Comparison of ENCODE assay signal across 13 cellular contexts in the genomic region with DNA sequence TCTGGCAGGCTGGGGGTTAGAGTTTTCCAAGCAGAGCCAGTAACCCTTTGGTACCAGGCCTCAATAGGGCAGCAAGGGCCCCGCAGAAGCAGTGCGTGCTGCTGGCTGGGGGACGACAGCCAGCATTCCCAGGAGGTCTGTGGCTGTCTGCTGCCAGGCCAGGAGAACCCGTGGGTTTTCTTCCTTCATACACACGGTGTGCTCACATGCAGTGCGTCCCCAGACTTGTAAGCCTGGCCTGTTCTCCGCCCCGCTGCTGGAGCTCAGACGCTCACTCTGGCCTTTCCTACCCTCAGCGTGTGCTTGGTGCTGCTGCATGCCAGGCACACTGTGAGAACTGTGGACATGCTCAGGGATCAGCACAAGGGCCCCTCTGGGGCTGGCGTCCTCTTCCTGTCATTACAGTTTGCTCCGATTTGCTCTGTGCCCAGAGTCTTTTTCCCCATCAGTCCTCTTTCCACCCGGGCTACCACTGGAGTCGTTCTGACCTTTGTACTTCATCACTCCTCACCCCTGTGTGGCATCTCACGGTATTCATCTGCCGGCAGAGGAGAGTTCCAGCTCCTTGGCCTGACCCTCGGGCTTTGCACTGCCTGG.
DNase-seq lines count a peak whose midpoint lies in the region; ATAC-seq and TF ChIP-seq lines count a peak whose summit lies in the region.
"Had no signal": no experiment of that assay in that cellular context is flagged by ENCODE, and none has a peak within 500 bp of the region (broad histone marks: within the 10 kb centered on the region; RNA-seq: fewer than 3 reads in every experiment).

No MANE protein-coding gene starts in this region.

- CTCF ChIA-PET in activated naive CD4-positive, alpha-beta T cell treated with anti-CD3 and anti-CD28 coated beads for 36 hours (lab: Charles Lee), result no interaction called here

- H3K4me3 Mint-ChIP-seq in activated naive CD4-positive, alpha-beta T cell treated with anti-CD3 and anti-CD28 coated beads for 36 hours, result no peak overlapping the region
- no peak overlapping the region for H3K4me3 Mint-ChIP-seq in activated T-helper 2 cell treated with anti-CD3 and anti-CD28 coated beads, Interferon-gamma antibody, Interleukin-2, Interleukin-4, amounts not matched to agents 10 μg/mL and 5 μg/mL and 100 μg/mL, durations not matched to agents 14 hours and 24 hours and 36 hours (ENCODE audit: low read depth)
- H3K4me3 Mint-ChIP-seq in mesothelial cell of epicardium, result no peak overlapping the region

- H3K27ac Mint-ChIP-seq in activated naive CD4-positive, alpha-beta T cell treated with anti-CD3 and anti-CD28 coated beads for 36 hours, result peak overlapping the region; percentile 62
- H3K27ac Mint-ChIP-seq in activated T-helper 2 cell treated with anti-CD3 and anti-CD28 coated beads, Interferon-gamma antibody, Interleukin-2, Interleukin-4, amounts not matched to agents 10 μg/mL and 5 μg/mL and 100 μg/mL, durations not matched to agents 14 hours and 24 hours and 36 hours, result peak overlapping the region; percentile 32
- peak overlapping the region; percentile 45 for H3K27ac Mint-ChIP-seq in mesothelial cell of epicardium

- no peaks in the 10 kb centered on the region for H3K27me3 ChIP-seq in uterus
- H3K27me3 ChIP-seq: ascending aorta, left lung had no signal

- H3K9me3 Mint-ChIP-seq in activated naive CD4-positive, alpha-beta T cell treated with anti-CD3 and anti-CD28 coated beads for 36 hours, result no peaks in the 10 kb centered on the region
- no peaks in the 10 kb centered on the region for H3K9me3 Mint-ChIP-seq in activated T-helper 2 cell treated with anti-CD3 and anti-CD28 coated beads, Interferon-gamma antibody, Interleukin-2, Interleukin-4, amounts not matched to agents 10 μg/mL and 5 μg/mL and 100 μg/mL, durations not matched to agents 14 hours and 24 hours and 36 hours
- H3K9me3 Mint-ChIP-seq in mesothelial cell of epicardium, result no peaks in the 10 kb centered on the region

- H3K4me1 ChIP-seq in uterus, result peaks cover 0 to 4% of the 10 kb centered on the region in 2 donors
- H3K4me1 ChIP-seq: ascending aorta, left lung had no signal

- DNase-seq in activated naive CD4-positive, alpha-beta T cell treated with anti-CD3 and anti-CD28 coated beads for 36 hours, result no peak
- no peak for DNase-seq in activated naive CD4-positive, alpha-beta T cell treated with anti-CD3 and anti-CD28 coated beads, Interleukin-2, amount 50 U/mL, for 16 hours
- no peak for DNase-seq in activated T-helper 2 cell treated with anti-CD3 and anti-CD28 coated beads, Interferon-gamma antibody, Interleukin-2, Interleukin-4, amounts not matched to agents 10 μg/mL and 5 μg/mL and 100 μg/mL, durations not matched to agents 14 hours and 24 hours and 36 hours (ENCODE audit: low spot score)
- DNase-seq in mesothelial cell of epicardium (ENCODE audit: low spot score in 2 of 2, unreplicated experiment in 2 of 2) (peak in 1 of 2 experiments; percentile 33), uterus (peak in 1 of 2 donors; percentile 29)
- DNase-seq: NCI-H1105, NCI-H2227 treated with DMSO at 0.1 percent for 48 hours, SIG-M5 had no signal

- H3K9me3 ChIP-seq in uterus, result no peaks in the 10 kb centered on the region
- H3K9me3 ChIP-seq: ascending aorta, left lung had no signal

- intact Hi-C loops in activated naive CD4-positive, alpha-beta T cell treated with anti-CD3 and anti-CD28 coated beads for 36 hours (cut with micrococcal nuclease), result loop anchor here (2.0 to 5.0 kb wide), 2 partner anchors 22 to 75 kb away; no protein-coding TSS in a partner anchor
- intact Hi-C loops in activated T-helper 2 cell treated with anti-CD3 and anti-CD28 coated beads, Interferon-gamma antibody, Interleukin-2, Interleukin-4, amounts not matched to agents 10 μg/mL and 5 μg/mL and 100 μg/mL, durations not matched to agents 14 hours and 24 hours and 36 hours (cut with micrococcal nuclease), result no loop called here
- intact Hi-C loops in uterus (cut with DNase I; ENCODE audit: low total_unique reads), result no loop called here

- ATAC-seq in GM18909 (IDR thresholded peaks at IDR 0.05; ENCODE audit: poor library complexity, unreplicated experiment) (no peak), GM21423 (IDR thresholded peaks at IDR 0.05; ENCODE audit: unreplicated experiment) (no peak), HG03045 (IDR thresholded peaks at IDR 0.05; ENCODE audit: unreplicated experiment) (no peak)

- H3K4me1 Mint-ChIP-seq in activated naive CD4-positive, alpha-beta T cell treated with anti-CD3 and anti-CD28 coated beads for 36 hours (ENCODE audit: low read depth), result peaks cover 54% of the 10 kb centered on the region
- peaks cover 10% of the 10 kb centered on the region for H3K4me1 Mint-ChIP-seq in activated T-helper 2 cell treated with anti-CD3 and anti-CD28 coated beads, Interferon-gamma antibody, Interleukin-2, Interleukin-4, amounts not matched to agents 10 μg/mL and 5 μg/mL and 100 μg/mL, durations not matched to agents 14 hours and 24 hours and 36 hours (ENCODE audit: low read depth)
- H3K4me1 Mint-ChIP-seq in mesothelial cell of epicardium, result peaks cover 21% of the 10 kb centered on the region

- no peaks in the 10 kb centered on the region for H3K36me3 Mint-ChIP-seq in activated naive CD4-positive, alpha-beta T cell treated with anti-CD3 and anti-CD28 coated beads for 36 hours (ENCODE audit: low read depth)
- no peaks in the 10 kb centered on the region for H3K36me3 Mint-ChIP-seq in activated T-helper 2 cell treated with anti-CD3 and anti-CD28 coated beads, Interferon-gamma antibody, Interleukin-2, Interleukin-4, amounts not matched to agents 10 μg/mL and 5 μg/mL and 100 μg/mL, durations not matched to agents 14 hours and 24 hours and 36 hours (ENCODE audit: low read depth)
- H3K36me3 Mint-ChIP-seq in mesothelial cell of epicardium, result peaks cover 5% of the 10 kb centered on the region

- H3K27ac ChIP-seq in uterus, result peak overlapping the region; percentile 58 to 80
- H3K27ac ChIP-seq: ascending aorta, left lung had no signal

- TF ChIP-seq CTCF in mesothelial cell of epicardium (IDR thresholded peaks at IDR 0.05; ENCODE audit: unreplicated experiment) (no peak), uterus (IDR thresholded peaks at IDR 0.05) (no peak)

- TF ChIP-seq POLR2A in uterus (IDR thresholded peaks at IDR 0.05), result no peak

- H3K27me3 Mint-ChIP-seq in activated naive CD4-positive, alpha-beta T cell treated with anti-CD3 and anti-CD28 coated beads for 36 hours (ENCODE audit: low read depth), result no peaks in the 10 kb centered on the region
- H3K27me3 Mint-ChIP-seq in activated T-helper 2 cell treated with anti-CD3 and anti-CD28 coated beads, Interferon-gamma antibody, Interleukin-2, Interleukin-4, amounts not matched to agents 10 μg/mL and 5 μg/mL and 100 μg/mL, durations not matched to agents 14 hours and 24 hours and 36 hours (ENCODE audit: low read depth), result no peaks in the 10 kb centered on the region
- no peaks in the 10 kb centered on the region for H3K27me3 Mint-ChIP-seq in mesothelial cell of epicardium (ENCODE audit: low read depth)

- H3K36me3 ChIP-seq in uterus, result no peaks in the 10 kb centered on the region

- H3K4me3 ChIP-seq in uterus, result no peak overlapping the region
- H3K4me3 ChIP-seq: ascending aorta, left lung had no signal
